ENCODE assay signal across 8 cellular contexts in the genomic region with DNA sequence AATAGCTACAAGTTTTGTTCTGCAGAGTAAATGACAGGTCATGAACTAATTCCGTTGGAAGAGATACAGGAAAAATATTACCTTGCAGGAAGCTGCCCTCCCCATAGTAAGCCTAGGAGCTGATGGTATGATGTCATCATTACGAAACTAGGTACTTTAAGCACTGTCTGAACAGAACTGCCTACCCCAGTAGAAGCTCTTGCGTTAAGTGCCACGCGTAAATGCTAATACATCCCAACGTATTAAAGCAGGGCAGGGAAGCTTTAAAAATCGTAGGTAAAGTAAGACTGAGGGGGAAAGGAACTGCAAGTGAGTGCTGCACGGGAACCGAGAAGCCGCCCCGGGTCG. TPM values are rescaled to one million over a fixed set of nuclear protein-coding genes. Genes with fewer than 3 reads are reported as not detected.
A peak's percentile ranks its signal among the peaks of the same experiment; 100 is the strongest.
DNase-seq lines count a peak whose midpoint lies in the region; ATAC-seq and TF ChIP-seq lines count a peak whose summit lies in the region.

No MANE protein-coding gene starts in this region.

- 0% methylated on average over 11 of the region's 12 CpGs for WGBS in mammary epithelial cell (ENCODE audit: low coverage, missing lambda C conversion rate)

- H3K27me3 ChIP-seq in mammary epithelial cell (ENCODE audit: insufficient read depth, low read length): no peaks in the 10 kb centered on the region

- H3K36me3 ChIP-seq in mammary epithelial cell (ENCODE audit: insufficient read depth, low read length): no peaks in the 10 kb centered on the region

- peak; percentile 54 for ATAC-seq in GM19452 (IDR thresholded peaks at IDR 0.05; ENCODE audit: unreplicated experiment)
- ATAC-seq in HG03439 (IDR thresholded peaks at IDR 0.05; ENCODE audit: unreplicated experiment): peak; percentile 60

- H3K36me3 Mint-ChIP-seq in Calu3 (ENCODE audit: insufficient read depth, unreplicated experiment): peaks cover 12% of the 10 kb centered on the region

- peak overlapping the region; percentile 99 for H2AFZ ChIP-seq in mammary epithelial cell (ENCODE audit: low read depth, low read length)

- H3K4me3 Mint-ChIP-seq in Calu3 (ENCODE audit: low read depth, unreplicated experiment): peak overlapping the region; percentile 70

- peak overlapping the region; percentile 82 to 97 (median 92) for H3K4me3 ChIP-seq in mammary epithelial cell (replicated peaks in 1 of 3; ENCODE audit: insufficient read depth in 1 of 3, low read depth in 2 of 3, low read length in 3 of 3)

- dilution Hi-C loops in mammary epithelial cell (cut with HindIII; ENCODE audit: low sequenced_read_pairs): no loop called here

- BruUV-seq in Calu3 (replicated peaks; lab: Mats Ljungman, UMichigan) (no TSS peak), mammary epithelial cell (replicated peaks; lab: Mats Ljungman, UMichigan) (no TSS peak)

- no peaks in the 10 kb centered on the region for H3K9me3 Mint-ChIP-seq in Calu3 (ENCODE audit: low read depth, unreplicated experiment)

- TF ChIP-seq CTCF in Calu3 (IDR thresholded peaks at IDR 0.05; ENCODE audit: unreplicated experiment) (no peak), mammary epithelial cell (conservative IDR thresholded peaks at IDR 0.05 in 1 of 2, IDR thresholded peaks at IDR 0.05 in 1 of 2; ENCODE audit: extremely low read depth in 1 of 2, insufficient read depth in 1 of 2, low read depth in 1 of 2, low read length in 2 of 2) (no peak)

- H4K20me1 ChIP-seq in mammary epithelial cell (ENCODE audit: insufficient read depth, low read length): no peaks in the 10 kb centered on the region

- no peaks in the 10 kb centered on the region for H3K4me1 Mint-ChIP-seq in Calu3 (ENCODE audit: low read depth, unreplicated experiment)

- CTCF ChIA-PET in Calu3 (lab: Charles Lee): interaction anchor here (1.5 kb wide), 1 partner anchor 33 kb away, joined by 5 read pairs; no protein-coding TSS in a partner anchor
- CTCF ChIA-PET in mammary epithelial cell (lab: Charles Lee; ENCODE audit: low non-redundant PET): interaction anchor here (1.0 kb wide), 1 partner anchor 176 kb away, joined by 3 read pairs; no protein-coding TSS in a partner anchor

- DNase-seq in Calu3: peak; percentile 4
- DNase-seq in NOMO-1 treated with DMSO at 0.1 percent for 48 hours (lab: John Stamatoyannopoulos, UW; ENCODE audit: unreplicated experiment): peak; percentile 53
- peak; percentile 60 for DNase-seq in mammary epithelial cell
- DNase-seq in kidney tubule cell (ENCODE audit: low spot score): peak; percentile 66
- peak in 1 of 49 donors; percentile 23 for DNase-seq in substantia nigra (lab: John Stamatoyannopoulos, UW)
- no peak for DNase-seq in stimulated activated CD4-positive, alpha-beta T cell treated with anti-CD3 and anti-CD28 coated beads, Interleukin-4, amount 100 ng/mL, for 4 hours

- peak overlapping the region; percentile 79 for H3K9ac ChIP-seq in mammary epithelial cell (ENCODE audit: insufficient read depth, low read length)

- H3K4me1 ChIP-seq in mammary epithelial cell (ENCODE audit: insufficient read depth, low read length): no peaks in the 10 kb centered on the region

- H3K27ac ChIP-seq in mammary epithelial cell (ENCODE audit: insufficient read depth, low read depth, low read length) (peak overlapping the region; percentile 67), substantia nigra (ENCODE audit: low read depth, low read length, poor library complexity, severe bottlenecking) (peak overlapping the region; percentile 66)

- peak overlapping the region; percentile 75 for H3K4me2 ChIP-seq in mammary epithelial cell (ENCODE audit: insufficient read depth, low read depth, low read length)

- intact Hi-C loops in Calu3 (cut with micrococcal nuclease; ENCODE audit: unreplicated experiment): no loop called here
- intact Hi-C loops in mammary epithelial cell (cut with micrococcal nuclease): loop anchor here (2.0 kb wide), 1 partner anchor 1380 kb away; no protein-coding TSS in a partner anchor

- in situ Hi-C loops in mammary epithelial cell (cut with MboI; ENCODE audit: low sequenced_read_pairs in 2 of 2): no loop called here

- H3K27ac Mint-ChIP-seq in Calu3 (ENCODE audit: unreplicated experiment): peak overlapping the region; percentile 42

- H3K9me3 ChIP-seq in mammary epithelial cell (replicated peaks; ENCODE audit: insufficient read depth, low read length): no peaks in the 10 kb centered on the region

- H3K79me2 ChIP-seq in mammary epithelial cell (ENCODE audit: insufficient read depth, low read length): peaks cover 36% of the 10 kb centered on the region

- no peaks in the 10 kb centered on the region for H3K27me3 Mint-ChIP-seq in Calu3 (ENCODE audit: unreplicated experiment)

RNA-seq across cellular contexts. Expression of gene UGGT2, which starts 0.6 kb away (rescaled TPM):
- total RNA-seq in Calu3 (2022) (11.1 and 12.1 TPM in 2 replicates), mammary epithelial cell (10 to 100 TPM; 27.3 to 53.5 TPM)
- 9.1 TPM for polyA plus RNA-seq in mammary epithelial cell
- polyA minus RNA-seq in mammary epithelial cell: 16.0 TPM

RNA-seq across cellular contexts. Expression of gene HS6ST3, which starts 37.3 kb away (rescaled TPM):
- total RNA-seq in Calu3 (2022): not detected in 2 replicates
- total RNA-seq in mammary epithelial cell: under 1 TPM in 1 of 2 donors, not detected in 1; 0.05 TPM
- polyA plus RNA-seq in mammary epithelial cell: 0.01 TPM
- not detected for polyA minus RNA-seq in mammary epithelial cell

Comparison
In these comparisons a context has a peak if more than half of its experiments do, and no peak if none do; other contexts are left out.
1. DNase-seq: peak in Calu3 (single experiment), NOMO-1 treated with DMSO at 0.1 percent for 48 hours (single experiment), mammary epithelial cell (single experiment) and kidney tubule cell (single experiment); none in stimulated activated CD4-positive, alpha-beta T cell treated with anti-CD3 and anti-CD28 coated beads, Interleukin-4, amount 100 ng/mL, for 4 hours (0 of 2).